Comparison of ENCODE assay signal across 11 cellular contexts in genomic region chr12:52045794-52046199, GRCh38. TPM values are rescaled to one million over a fixed set of nuclear protein-coding genes. Genes with fewer than 3 reads are reported as not detected.
DNase-seq lines count a peak whose midpoint lies in the region; ATAC-seq and TF ChIP-seq lines count a peak whose summit lies in the region.
"Had no signal": no experiment of that assay in that cellular context is flagged by ENCODE, and none has a peak within 500 bp of the region (broad histone marks: within the 10 kb centered on the region; RNA-seq: fewer than 3 reads in every experiment).

No MANE protein-coding gene starts in this region.

- no peak overlapping the region for H3K4me2 ChIP-seq in Karpas-422 (ENCODE audit: low read depth, low read length, poor library complexity, severe bottlenecking)

- H3K4me1 Mint-ChIP-seq in activated T-helper 1 cell treated with anti-CD3 and anti-CD28 coated beads, Interleukin-12 subunit alpha, Interleukin-12 subunit beta, Interleukin-2, Interleukin-4 antibody, amounts not matched to agents 30 ng/mL and 10 ng/mL and 1 ng/mL, durations not matched to agents 14 hours and 24 hours and 36 hours (ENCODE audit: low read depth), result peaks cover 42% of the 10 kb centered on the region

- H3K27me3 ChIP-seq in Karpas-422 (ENCODE audit: low read length) (no peaks in the 10 kb centered on the region), stomach (no peaks in the 10 kb centered on the region)

- ATAC-seq in left colon (peak; percentile 67), HG02759 (IDR thresholded peaks at IDR 0.05; ENCODE audit: unreplicated experiment) (no peak), HG03342 (IDR thresholded peaks at IDR 0.05; ENCODE audit: unreplicated experiment) (no peak)

- WGBS in stomach, 5 donors, result 12 to 35% (median 24%) methylated on average over 4 of the region's 4 CpGs

- H3K9me2 ChIP-seq in Karpas-422 (replicated peaks; ENCODE audit: insufficient read depth, low read length), result no peaks in the 10 kb centered on the region

- H4K20me1 ChIP-seq in Karpas-422 (ENCODE audit: insufficient read depth, low read depth, low read length), result 0 out of 2 replicates have a peak, but pooled peaks cover under 1% of the 10 kb centered on the region

- no peaks in the 10 kb centered on the region for H3K36me3 ChIP-seq in Karpas-422 (ENCODE audit: insufficient read depth, low read length)
- H3K36me3 ChIP-seq in stomach, result no peaks in the 10 kb centered on the region

- no peaks in the 10 kb centered on the region for H3K79me2 ChIP-seq in Karpas-422 (ENCODE audit: low read length)

- no peak for TF ChIP-seq CTCF in stomach (IDR thresholded peaks at IDR 0.05)

- no peak for TF ChIP-seq POLR2A in stomach (IDR thresholded peaks at IDR 0.05)

- no peak overlapping the region for H3K4me3 Mint-ChIP-seq in activated T-helper 1 cell treated with anti-CD3 and anti-CD28 coated beads, Interleukin-12 subunit alpha, Interleukin-12 subunit beta, Interleukin-2, Interleukin-4 antibody, amounts not matched to agents 30 ng/mL and 10 ng/mL and 1 ng/mL, durations not matched to agents 14 hours and 24 hours and 36 hours

- H3K27me3 Mint-ChIP-seq in activated T-helper 1 cell treated with anti-CD3 and anti-CD28 coated beads, Interleukin-12 subunit alpha, Interleukin-12 subunit beta, Interleukin-2, Interleukin-4 antibody, amounts not matched to agents 30 ng/mL and 10 ng/mL and 1 ng/mL, durations not matched to agents 14 hours and 24 hours and 36 hours (ENCODE audit: insufficient read depth), result peaks cover 2% of the 10 kb centered on the region

- TF ChIP-seq EP300 in stomach (IDR thresholded peaks at IDR 0.05), result no peak

- no peak overlapping the region for H3K27ac ChIP-seq in Karpas-422 (ENCODE audit: low read length)
- H3K27ac ChIP-seq in stomach, result peak overlapping the region; percentile 53 to 92 (median 80)

- peak overlapping the region; percentile 34 for H3K27ac Mint-ChIP-seq in activated T-helper 1 cell treated with anti-CD3 and anti-CD28 coated beads, Interleukin-12 subunit alpha, Interleukin-12 subunit beta, Interleukin-2, Interleukin-4 antibody, amounts not matched to agents 30 ng/mL and 10 ng/mL and 1 ng/mL, durations not matched to agents 14 hours and 24 hours and 36 hours

- DNase-seq in Karpas-422, result no peak
- DNase-seq in activated T-helper 1 cell treated with anti-CD3 and anti-CD28 coated beads, Interleukin-12 subunit alpha, Interleukin-12 subunit beta, Interleukin-2, Interleukin-4 antibody, amounts not matched to agents 30 ng/mL and 10 ng/mL and 1 ng/mL, durations not matched to agents 14 hours and 24 hours and 36 hours (ENCODE audit: low spot score), result no peak
- peak; percentile 76 to 84 for DNase-seq in left colon
- peak; percentile 64 for DNase-seq in stomach
- DNase-seq in NCI-H1048 (lab: John Stamatoyannopoulos, UW), result no peak
- DNase-seq: EL, midbrain, NCI-H526 had no signal

- no peaks in the 10 kb centered on the region for H3K9me3 Mint-ChIP-seq in activated T-helper 1 cell treated with anti-CD3 and anti-CD28 coated beads, Interleukin-12 subunit alpha, Interleukin-12 subunit beta, Interleukin-2, Interleukin-4 antibody, amounts not matched to agents 30 ng/mL and 10 ng/mL and 1 ng/mL, durations not matched to agents 14 hours and 24 hours and 36 hours

- H3K4me3 ChIP-seq in Karpas-422 (ENCODE audit: low read length) (no peak overlapping the region), stomach (peak overlapping the region in 1 of 4 donors; percentile 20)

- peaks cover 3% of the 10 kb centered on the region for H3K36me3 Mint-ChIP-seq in activated T-helper 1 cell treated with anti-CD3 and anti-CD28 coated beads, Interleukin-12 subunit alpha, Interleukin-12 subunit beta, Interleukin-2, Interleukin-4 antibody, amounts not matched to agents 30 ng/mL and 10 ng/mL and 1 ng/mL, durations not matched to agents 14 hours and 24 hours and 36 hours (ENCODE audit: low read depth)

- H3K9ac ChIP-seq in Karpas-422 (ENCODE audit: low read length), result peak overlapping the region; percentile 11; the same call in 1 of the 2 replicates

- no peak overlapping the region; the same call in 1 of the 2 replicates for H2AFZ ChIP-seq in Karpas-422 (ENCODE audit: low read length)

- H3K9me3 ChIP-seq in Karpas-422 (ENCODE audit: low read length), result no peaks in the 10 kb centered on the region
- H3K9me3 ChIP-seq in stomach, result no peaks in the 10 kb centered on the region

- H3K4me1 ChIP-seq in Karpas-422 (ENCODE audit: low read length) (peaks cover 40% of the 10 kb centered on the region), stomach (peaks cover 45 to 78% (median 61%) of the 10 kb centered on the region in 4 donors)

- intact Hi-C loops in activated T-helper 1 cell treated with anti-CD3 and anti-CD28 coated beads, Interleukin-12 subunit alpha, Interleukin-12 subunit beta, Interleukin-2, Interleukin-4 antibody, amounts not matched to agents 30 ng/mL and 10 ng/mL and 1 ng/mL, durations not matched to agents 14 hours and 24 hours and 36 hours (cut with micrococcal nuclease), result no loop called here
- intact Hi-C loops in left colon (cut with DNase I, micrococcal nuclease), result no loop called here
- intact Hi-C loops in stomach (cut with DNase I; ENCODE audit: low total_unique reads), result no loop called here

RNA-seq across cellular contexts. Expression of gene NR4A1, which starts 5.4 kb away (rescaled TPM):
- total RNA-seq in Karpas-422 (2014; rRNA removed; shearing (Covaris generic); ENCODE audit: low replicate concordance), result 11.7 and 26.9 TPM in 2 replicates
- total RNA-seq in activated T-helper 1 cell treated with anti-CD3 and anti-CD28 coated beads, Interleukin-12 subunit alpha, Interleukin-12 subunit beta, Interleukin-2, Interleukin-4 antibody, amounts not matched to agents 30 ng/mL and 10 ng/mL and 1 ng/mL, durations not matched to agents 14 hours and 24 hours and 36 hours, result 52.7 and 60.3 TPM in 2 replicates
- total RNA-seq in left colon (100 to 1,000 TPM in 1 of 2 donors, 10 to 100 TPM in 1; 37.7 to 182 TPM), stomach (100 to 1,000 TPM in 3 of 5 donors, 10 to 100 TPM in 2; 29.4 to 384 (median 230) TPM)
- polyA plus RNA-seq in stomach, result 10 to 100 TPM; 41.3 to 65.5 (median 55.0) TPM

RNA-seq across cellular contexts. Expression of gene ATG101, which starts 24.0 kb away (rescaled TPM):
- total RNA-seq in Karpas-422 (2014; rRNA removed; shearing (Covaris generic); ENCODE audit: low replicate concordance), result 31.9 and 63.0 TPM in 2 replicates
- 56.2 and 63.3 TPM in 2 replicates for total RNA-seq in activated T-helper 1 cell treated with anti-CD3 and anti-CD28 coated beads, Interleukin-12 subunit alpha, Interleukin-12 subunit beta, Interleukin-2, Interleukin-4 antibody, amounts not matched to agents 30 ng/mL and 10 ng/mL and 1 ng/mL, durations not matched to agents 14 hours and 24 hours and 36 hours
- total RNA-seq in left colon (10 to 100 TPM; 35.0 to 36.3 TPM), stomach (100 to 1,000 TPM in 1 of 5 donors, 10 to 100 TPM in 3, 1 to 10 TPM in 1; 7.6 to 105 (median 36.5) TPM)
- 10 to 100 TPM; 36.8 to 80.3 (median 67.1) TPM for polyA plus RNA-seq in stomach

RNA-seq across cellular contexts. Expression of gene SMIM41, which starts 33.7 kb away (rescaled TPM):
- total RNA-seq in Karpas-422 (2014; rRNA removed; shearing (Covaris generic); ENCODE audit: low replicate concordance), result 0.75 TPM in 1 of 2 replicates, not detected in the other
- 0.44 TPM in 1 of 2 replicates, not detected in the other for total RNA-seq in activated T-helper 1 cell treated with anti-CD3 and anti-CD28 coated beads, Interleukin-12 subunit alpha, Interleukin-12 subunit beta, Interleukin-2, Interleukin-4 antibody, amounts not matched to agents 30 ng/mL and 10 ng/mL and 1 ng/mL, durations not matched to agents 14 hours and 24 hours and 36 hours
- total RNA-seq in left colon, result under 1 TPM in 1 of 2 donors, not detected in 1; 0.31 TPM
- total RNA-seq in stomach, result 10 to 100 TPM in 1 of 5 donors, 1 to 10 TPM in 3, not detected in 1; 1.1 to 21.6 (median 6.8) TPM
- 10 to 100 TPM in 1 of 3 donors, 1 to 10 TPM in 2; 1.5 to 11.8 (median 6.5) TPM for polyA plus RNA-seq in stomach
- total RNA-seq: HT1080 had no signal

RNA-seq across cellular contexts. Expression of gene TAMALIN, which starts 39.1 kb away (rescaled TPM):
- 0.47 TPM in 1 of 2 replicates, not detected in the other for total RNA-seq in Karpas-422 (2014; rRNA removed; shearing (Covaris generic); ENCODE audit: low replicate concordance)
- 8.9 and 12.8 TPM in 2 replicates for total RNA-seq in activated T-helper 1 cell treated with anti-CD3 and anti-CD28 coated beads, Interleukin-12 subunit alpha, Interleukin-12 subunit beta, Interleukin-2, Interleukin-4 antibody, amounts not matched to agents 30 ng/mL and 10 ng/mL and 1 ng/mL, durations not matched to agents 14 hours and 24 hours and 36 hours
- 10 to 100 TPM in 1 of 2 donors, 1 to 10 TPM in 1; 9.0 to 10.7 TPM for total RNA-seq in left colon
- 10 to 100 TPM in 2 of 5 donors, 1 to 10 TPM in 2, not detected in 1; 2.7 to 61.3 (median 16.6) TPM for total RNA-seq in stomach
- polyA plus RNA-seq in stomach, result 10 to 100 TPM in 2 of 3 donors, 1 to 10 TPM in 1; 6.4 to 17.0 (median 16.3) TPM

Comparison
In these comparisons a context has a peak if more than half of its experiments do, and no peak if none do; other contexts are left out.
1. DNase-seq: peak in left colon (2 of 2) and stomach (single experiment); none in Karpas-422 (single experiment), activated T-helper 1 cell treated with anti-CD3 and anti-CD28 coated beads, Interleukin-12 subunit alpha, Interleukin-12 subunit beta, Interleukin-2, Interleukin-4 antibody, amounts not matched to agents 30 ng/mL and 10 ng/mL and 1 ng/mL, durations not matched to agents 14 hours and 24 hours and 36 hours (single experiment) and NCI-H1048 (single experiment).